In the genomic region with DNA sequence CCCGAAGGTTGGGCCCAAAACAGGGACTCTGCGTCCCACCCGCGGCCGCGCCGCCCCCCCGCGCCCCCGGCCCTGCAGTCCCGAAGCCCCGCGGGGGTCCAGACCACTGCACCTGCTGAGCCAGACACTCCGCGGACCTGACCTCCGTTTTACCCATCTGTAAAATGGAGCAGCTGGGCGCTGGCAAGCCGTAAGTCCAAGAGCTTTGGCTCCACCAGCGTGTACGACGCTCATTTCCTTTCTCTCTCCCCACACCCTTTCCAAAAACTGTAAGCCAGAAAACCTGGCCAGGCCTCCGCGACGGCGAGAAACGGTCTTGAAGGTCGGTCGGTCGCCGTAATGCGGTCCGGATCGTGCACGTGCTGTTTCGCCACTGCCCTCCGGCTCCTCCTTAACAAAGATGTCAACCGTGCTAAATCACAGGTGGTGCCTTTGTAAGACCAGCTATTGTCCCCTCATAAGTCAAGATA, we compare ENCODE assay signal across 10 cellular contexts. TPM values are rescaled to one million over a fixed set of nuclear protein-coding genes. Genes with fewer than 3 reads are reported as not detected.
DNase-seq lines count a peak whose midpoint lies in the region; ATAC-seq, FAIRE-seq and TF ChIP-seq lines count a peak whose summit lies in the region.
"Had no signal": no experiment of that assay in that cellular context is flagged by ENCODE, and none has a peak within 500 bp of the region (broad histone marks: within the 10 kb centered on the region; RNA-seq: fewer than 3 reads in every experiment).

No MANE protein-coding gene starts in this region.

- H3K4me1 Mint-ChIP-seq in stimulated activated naive CD8-positive, alpha-beta T cell treated with anti-CD3 and anti-CD28 coated beads, Interleukin-15, Interleukin-2, amounts not matched to agents 100 ng/mL and 50 ng/mL, for 24 hours (ENCODE audit: low read depth): peaks cover 11% of the 10 kb centered on the region
- peaks cover 7 to 14% of the 10 kb centered on the region in 2 donors for H3K4me1 Mint-ChIP-seq in natural killer cell

- in situ Hi-C loops in GM12878 (cut with MboI): no loop called here

- no peaks in the 10 kb centered on the region for H3F3A ChIP-seq in PC-9 (ENCODE audit: insufficient read depth, low read depth)

- no peaks in the 10 kb centered on the region for H3K4me1 ChIP-seq in GM12878 (ENCODE audit: control insufficient read depth, insufficient read depth, low read length)
- H3K4me1 ChIP-seq in PC-9 (replicated peaks; ENCODE audit: insufficient read depth): no peaks in the 10 kb centered on the region

- H4K20me1 ChIP-seq in GM12878 (ENCODE audit: control insufficient read depth, insufficient read depth) (no peaks in the 10 kb centered on the region), PC-9 (ENCODE audit: insufficient read depth) (no peaks in the 10 kb centered on the region)

- H3K4me3 ChIP-seq in GM12878: peak overlapping the region; percentile 29; the same call in 1 of the 2 replicates
- no peak overlapping the region for H3K4me3 ChIP-seq in PC-9

- TF ChIP-seq CTCF in GM12878 (IDR thresholded peaks at IDR 0.05 in 2 of 3, conservative IDR thresholded peaks at IDR 0.05 in 1 of 3; ENCODE audit: control insufficient read depth in 2 of 3, extremely low read depth in 1 of 3, insufficient read depth in 1 of 3, low read depth in 3 of 3, low read length in 3 of 3): no peak
- TF ChIP-seq CTCF in natural killer cell (IDR thresholded peaks at IDR 0.05): no peak
- TF ChIP-seq CTCF in PC-9 (conservative IDR thresholded peaks at IDR 0.05): no peak

- H3K27me3 Mint-ChIP-seq in stimulated activated naive CD8-positive, alpha-beta T cell treated with anti-CD3 and anti-CD28 coated beads, Interleukin-15, Interleukin-2, amounts not matched to agents 100 ng/mL and 50 ng/mL, for 24 hours: peaks cover 91% of the 10 kb centered on the region
- peaks cover 73 to 89% of the 10 kb centered on the region in 2 donors for H3K27me3 Mint-ChIP-seq in natural killer cell (ENCODE audit: low read depth in 2 of 2)

- H3K4me2 ChIP-seq in GM12878 (ENCODE audit: control insufficient read depth, insufficient read depth) (peak overlapping the region; percentile 60), PC-9 (no peak overlapping the region)

- no peak overlapping the region for H3K9ac ChIP-seq in GM12878 (ENCODE audit: control insufficient read depth, insufficient read depth, low read length)

- POLR2A ChIA-PET in GM12878 (lab: Charles Lee) (no interaction called here), PC-9 (lab: Charles Lee; ENCODE audit: unreplicated experiment) (no interaction called here)

- BruUV-seq in GM12878 (replicated peaks; lab: Mats Ljungman, UMichigan): no TSS peak
- BruUV-seq in PC-9 (replicated peaks; lab: Mats Ljungman, UMichigan): no TSS peak

- peaks cover 3% of the 10 kb centered on the region for H3K36me3 Mint-ChIP-seq in stimulated activated naive CD8-positive, alpha-beta T cell treated with anti-CD3 and anti-CD28 coated beads, Interleukin-15, Interleukin-2, amounts not matched to agents 100 ng/mL and 50 ng/mL, for 24 hours (ENCODE audit: low read depth)
- peaks cover 7% of the 10 kb centered on the region for H3K36me3 Mint-ChIP-seq in natural killer cell

- FAIRE-seq in GM12878 (lab: Jason Lieb, UNC): no peak

- SMC1A ChIA-PET in GM12878 (lab: Charles Lee; ENCODE audit: uncharacterized antibody, unreplicated experiment): no interaction called here

- H3K27me3 ChIP-seq in GM12878 (replicated peaks in 1 of 2; ENCODE audit: control insufficient read depth in 2 of 2, insufficient read depth in 2 of 2, low read length in 1 of 2): peaks cover 12 to 42% of the 10 kb centered on the region in 2 experiments
- H3K27me3 ChIP-seq in PC-9 (ENCODE audit: insufficient read depth, low read depth): peaks cover 16% of the 10 kb centered on the region

- RAD21 ChIA-PET in GM12878 (lab: Charles Lee; ENCODE audit: unreplicated experiment): no interaction called here

- ATAC-seq in stimulated activated naive CD8-positive, alpha-beta T cell treated with anti-CD3 and anti-CD28 coated beads, Interleukin-15, Interleukin-2, amounts not matched to agents 100 U/mL and 50 U/mL, for 24 hours: no peak
- ATAC-seq in GM12878: peak; percentile 40
- ATAC-seq in natural killer cell: peak in 1 of 3 donors; percentile 46
- no peak for ATAC-seq in HG03521 (IDR thresholded peaks at IDR 0.05; ENCODE audit: unreplicated experiment)
- ATAC-seq in GM18519 (IDR thresholded peaks at IDR 0.05; ENCODE audit: low FRiP score, unreplicated experiment): no peak
- ATAC-seq in HG03097 (IDR thresholded peaks at IDR 0.05; ENCODE audit: low FRiP score, unreplicated experiment): no peak

- no peaks in the 10 kb centered on the region for H3K36me3 ChIP-seq in GM12878 (ENCODE audit: control insufficient read depth in 2 of 2, insufficient read depth in 2 of 2, low read length in 1 of 2)
- H3K36me3 ChIP-seq in PC-9 (ENCODE audit: low read depth): no peaks in the 10 kb centered on the region

- TF ChIP-seq POLR2A in GM12878 (IDR thresholded peaks at IDR 0.05; ENCODE audit: low read depth, low read length): no peak

- DNase-seq in stimulated activated naive CD8-positive, alpha-beta T cell treated with anti-CD3 and anti-CD28 coated beads, Interleukin-15, Interleukin-2, amounts not matched to agents 100 U/mL and 50 U/mL, for 24 hours: no peak
- DNase-seq in GM12878 (ENCODE audit: low read depth, low spot score): no peak
- no peak for DNase-seq in natural killer cell
- no peak for DNase-seq in PC-9
- DNase-seq: effector CD4-positive, alpha-beta T cell had no signal

- no peak for TF ChIP-seq EP300 in GM12878 (IDR thresholded peaks at IDR 0.05; ENCODE audit: borderline replicate concordance in 1 of 2, control insufficient read depth in 1 of 2, low read depth in 2 of 2, low read length in 2 of 2)

- 5% methylated on average over 37 of the region's 37 CpGs for WGBS in GM12878 (ENCODE audit: insufficient coverage, insufficient replicate concordance, low lambda C conversion rate, missing lambda C conversion rate)

- TF ChIP-seq RAD21 in GM12878 (IDR thresholded peaks at IDR 0.05; ENCODE audit: insufficient read depth, low read depth, low read length): no peak

- H3K27ac Mint-ChIP-seq in stimulated activated naive CD8-positive, alpha-beta T cell treated with anti-CD3 and anti-CD28 coated beads, Interleukin-15, Interleukin-2, amounts not matched to agents 100 ng/mL and 50 ng/mL, for 24 hours: peak overlapping the region; percentile 86
- H3K27ac Mint-ChIP-seq in natural killer cell: no peak overlapping the region

- CTCF ChIA-PET in GM12878 (lab: Yijun Ruan, JAX) (no interaction called here), PC-9 (lab: Charles Lee) (no interaction called here)

- no peak overlapping the region for H3K27ac ChIP-seq in GM12878 (ENCODE audit: control insufficient read depth, insufficient read depth)
- no peak overlapping the region for H3K27ac ChIP-seq in PC-9

- no peaks in the 10 kb centered on the region for H3K9me3 ChIP-seq in GM12878 (replicated peaks; ENCODE audit: control insufficient read depth, insufficient read depth, low read length)
- H3K9me3 ChIP-seq in PC-9 (ENCODE audit: insufficient read depth, low read depth): no peaks in the 10 kb centered on the region

- H2AFZ ChIP-seq in GM12878 (ENCODE audit: control insufficient read depth, low read depth, low read length) (no peak overlapping the region), PC-9 (no peak overlapping the region)

- no peaks in the 10 kb centered on the region for H3K9me2 ChIP-seq in PC-9 (ENCODE audit: insufficient read depth)

- peak overlapping the region; percentile 76 for H3K4me3 Mint-ChIP-seq in stimulated activated naive CD8-positive, alpha-beta T cell treated with anti-CD3 and anti-CD28 coated beads, Interleukin-15, Interleukin-2, amounts not matched to agents 100 ng/mL and 50 ng/mL, for 24 hours
- H3K4me3 Mint-ChIP-seq in natural killer cell: peak overlapping the region; percentile 89

- no peaks in the 10 kb centered on the region for H3K9me3 Mint-ChIP-seq in stimulated activated naive CD8-positive, alpha-beta T cell treated with anti-CD3 and anti-CD28 coated beads, Interleukin-15, Interleukin-2, amounts not matched to agents 100 ng/mL and 50 ng/mL, for 24 hours
- no peaks in the 10 kb centered on the region for H3K9me3 Mint-ChIP-seq in natural killer cell

- no peaks in the 10 kb centered on the region for H3K79me2 ChIP-seq in GM12878 (ENCODE audit: control insufficient read depth, insufficient read depth, low read length)
- H3K79me2 ChIP-seq in PC-9 (ENCODE audit: low read depth): no peaks in the 10 kb centered on the region

- intact Hi-C loops in GM12878 (cut with micrococcal nuclease; ENCODE audit: unreplicated experiment) (no loop called here), natural killer cell (cut with micrococcal nuclease) (no loop called here), PC-9 (cut with micrococcal nuclease; ENCODE audit: unreplicated experiment) (no loop called here)

TF ChIP-seq in GM12878, 131 proteins besides CTCF, POLR2A, EP300 and RAD21 (continues in another document):
- TF ChIP-seq BHLHE40 (IDR thresholded peaks at IDR 0.05; ENCODE audit: borderline replicate concordance in 1 of 2, low read depth in 2 of 2, low read length in 1 of 2): peak in 1 of 2 experiments; percentile 73; a peak in 2 of 4 replicates
- TF ChIP-seq, protein P1, sequence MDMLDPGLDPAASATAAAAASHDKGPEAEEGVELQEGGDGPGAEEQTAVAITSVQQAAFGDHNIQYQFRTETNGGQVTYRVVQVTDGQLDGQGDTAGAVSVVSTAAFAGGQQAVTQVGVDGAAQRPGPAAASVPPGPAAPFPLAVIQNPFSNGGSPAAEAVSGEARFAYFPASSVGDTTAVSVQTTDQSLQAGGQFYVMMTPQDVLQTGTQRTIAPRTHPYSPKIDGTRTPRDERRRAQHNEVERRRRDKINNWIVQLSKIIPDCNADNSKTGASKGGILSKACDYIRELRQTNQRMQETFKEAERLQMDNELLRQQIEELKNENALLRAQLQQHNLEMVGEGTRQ (IDR thresholded peaks at IDR 0.05; ENCODE audit: borderline replicate concordance, low read depth, low read length): no peak

RNA-seq across cellular contexts. Expression of a gene that starts 7.8 kb away (rescaled TPM):
- not detected in 2 replicates for total RNA-seq in GM12878 (2013; cell fraction: nucleolus; rRNA removed)
- not detected in 2 replicates for total RNA-seq in GM12878 (2014; rRNA removed)
- not detected in 2 replicates for total RNA-seq in GM12878 (2014; rRNA removed; fragmentation: Illumina TruSeq; extraction: Trizol)
- total RNA-seq in GM12878 (2021): not detected in 2 replicates
- not detected for polyA plus RNA-seq in GM12878 (2011; ENCODE audit: low read depth)
- polyA plus RNA-seq in GM12878 (2011; rRNA removed): not detected in 2 replicates
- polyA plus RNA-seq in GM12878 (2011; cell fraction: cytosol; rRNA removed): not detected in 2 replicates
- not detected in 2 replicates for polyA plus RNA-seq in GM12878 (2011; cell fraction: nucleus; rRNA removed)
- polyA plus RNA-seq in GM12878 (2012): not detected in 2 replicates
- not detected in 2 replicates for polyA plus RNA-seq in GM12878 (2014; fragmentation: Illumina TruSeq; extraction: Trizol)
- polyA plus RNA-seq in GM12878 (2014; fragmentation: Nextera tagmentation; extraction: Ambion mirVana): not detected
- polyA plus RNA-seq in GM12878 (2014; rRNA removed): not detected in 2 replicates
- not detected for polyA plus RNA-seq in GM12878 (2016; fragmentation: Nextera tagmentation; extraction: Ambion mirVana)
- polyA minus RNA-seq in GM12878 (2011; rRNA and poly(A)+ RNA removed): not detected in 2 replicates
- polyA minus RNA-seq in GM12878 (2011; cell fraction: cytosol; rRNA and poly(A)+ RNA removed): not detected in 2 replicates
- not detected in 2 replicates for polyA minus RNA-seq in GM12878 (2011; cell fraction: nucleus; rRNA and poly(A)+ RNA removed)
- not detected for total RNA-seq in natural killer cell
- total RNA-seq in PC-9 (2021): not detected in 2 replicates
- total RNA-seq: liver had no signal
- polyA plus RNA-seq: liver had no signal
